In the genomic region with DNA sequence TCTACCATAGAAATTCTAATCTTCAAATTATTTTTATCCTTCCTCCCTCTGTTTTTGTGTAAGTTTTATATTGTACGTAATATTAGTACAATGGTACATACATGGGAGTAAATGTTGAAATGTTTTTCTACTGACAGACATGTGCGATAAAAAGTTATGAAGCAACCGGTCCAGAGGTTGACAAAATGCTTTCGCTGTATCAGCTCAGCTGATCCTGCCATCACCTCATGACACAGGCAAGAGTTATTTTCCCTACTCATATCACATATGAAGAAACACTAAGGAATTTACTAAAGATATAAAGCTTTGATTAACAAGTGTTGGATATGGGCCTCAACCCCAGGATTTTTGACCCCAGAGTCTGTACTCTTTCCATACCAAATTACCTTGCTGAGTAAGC, we compare ENCODE assay signal across 15 cellular contexts.
DNase-seq lines count a peak whose midpoint lies in the region; FAIRE-seq and TF ChIP-seq lines count a peak whose summit lies in the region.
"Had no signal": no experiment of that assay in that cellular context is flagged by ENCODE, and none has a peak within 500 bp of the region (broad histone marks: within the 10 kb centered on the region; RNA-seq: fewer than 3 reads in every experiment).

No MANE protein-coding gene starts in this region.

- no peak overlapping the region for H3K27ac ChIP-seq in WERI-Rb-1
- H3K27ac ChIP-seq: HL-60 had no signal

- FAIRE-seq in colon (lab: Jason Lieb, UNC), result peak; percentile 79
- FAIRE-seq: A204.1, GM12878 had no signal

- H3K9me3 ChIP-seq in WERI-Rb-1 (ENCODE audit: severe bottlenecking), result no peaks in the 10 kb centered on the region

- no peak overlapping the region for H3K4me3 ChIP-seq in WERI-Rb-1 (ENCODE audit: low read depth, low read length)
- H3K4me3 ChIP-seq: GM12878, GM23338 had no signal

- H3K27me3 ChIP-seq in WERI-Rb-1 (ENCODE audit: insufficient read depth, low read depth, severe bottlenecking), result no peaks in the 10 kb centered on the region

- in situ Hi-C loops in KBM-7 (cut with MboI; ENCODE audit: low pct_unique_long_range_greater_than_20kb, low sequenced_read_pairs), result no loop called here

- no peaks in the 10 kb centered on the region for H3K36me3 ChIP-seq in WERI-Rb-1

- no peak for TF ChIP-seq CTCF in WERI-Rb-1 (IDR thresholded peaks at IDR 0.05; ENCODE audit: low read depth, low read length)

- DNase-seq in amniotic epithelial cell (ENCODE audit: low read depth) (peak; percentile 90), iris pigment epithelial cell (ENCODE audit: low read depth) (peak; percentile 73), NCI-H524 (lab: John Stamatoyannopoulos, UW) (no peak), hippocampal formation (lab: John Stamatoyannopoulos, UW) (no peak), WERI-Rb-1 (no peak), KBM-7 (no peak)
- DNase-seq: C1 segment of cervical spinal cord; CD4-positive, alpha-beta T cell; DMS79; H7 had no signal

Comparison
In these comparisons a context has a peak if more than half of its experiments do, and no peak if none do; other contexts are left out.
1. DNase-seq: peak in amniotic epithelial cell (single experiment) and iris pigment epithelial cell (single experiment); none in NCI-H524 (0 of 2), hippocampal formation (0 of 2), WERI-Rb-1 (single experiment) and KBM-7 (single experiment).